ENCODE assay signal across 24 cellular contexts in genomic region chr11:59417023-59417422, GRCh38. TPM values are rescaled to one million over a fixed set of nuclear protein-coding genes. Genes with fewer than 3 reads are reported as not detected.
"Had no signal": no experiment of that assay in that cellular context is flagged by ENCODE, and none has a peak within 500 bp of the region (broad histone marks: within the 10 kb centered on the region; RNA-seq: fewer than 3 reads in every experiment).

No MANE protein-coding gene starts in this region.

- H2AFZ ChIP-seq: hepatocyte had no signal

- H3K4me1 ChIP-seq: stomach, upper lobe of right lung had no signal

- H3K36me3 ChIP-seq: neutrophil, stomach, thoracic aorta, upper lobe of right lung had no signal

- DNase-seq: activated CD4-positive, alpha-beta T cell treated with anti-CD3 and anti-CD28 coated beads, Interleukin-2, amount 50 U/mL, for 48 hours; activated effector memory CD4-positive, alpha-beta T cell treated with Interleukin-2 at 50 U/mL for 16 hours; activated naive CD4-positive, alpha-beta T cell treated with anti-CD3 and anti-CD28 coated beads, Interleukin-2, amount 50 U/mL, for 16 hours; activated T-cell treated with anti-CD3 and anti-CD28 coated beads, Interleukin-2, amount 50 U/mL, for 24 hours; endodermal cell; erythroblast; islet precursor cell; midbrain; retina; stimulated activated CD4-positive, alpha-beta T cell treated with anti-CD3 and anti-CD28 coated beads, Interleukin-4, amount 100 ng/mL, for 4 hours; stimulated activated CD8-positive, alpha-beta memory T cell treated with anti-CD3 and anti-CD28 coated beads, Interleukin-4, amount 100 ng/mL, for 48 hours; stomach; T-helper 9 cell; upper lobe of right lung had no signal

- H3K27ac ChIP-seq: dorsolateral prefrontal cortex, hepatocyte, neutrophil, skin epidermis, stomach, thoracic aorta, upper lobe of right lung had no signal

- ATAC-seq: naive thymus-derived CD4-positive, alpha-beta T cell; upper lobe of right lung had no signal

- H3K4me2 ChIP-seq: hepatocyte had no signal

- H3K79me2 ChIP-seq: hepatocyte had no signal

- H3K27me3 ChIP-seq: dorsolateral prefrontal cortex, hepatocyte, stomach had no signal

- H3K4me3 ChIP-seq: dorsolateral prefrontal cortex, hepatocyte, lung, skin epidermis, stomach, thoracic aorta, upper lobe of right lung had no signal

- H3K9me3 ChIP-seq: neutrophil, stomach, thoracic aorta, upper lobe of right lung had no signal

RNA-seq across cellular contexts. Expression of gene OR5A2, which starts 9.2 kb away (rescaled TPM):
- total RNA-seq: cardiac septum; dorsolateral prefrontal cortex; endodermal cell; glomerular endothelial cell; hepatocyte; lung; naive thymus-derived CD4-positive, alpha-beta T cell; stomach; T-cell; thoracic aorta; upper lobe of right lung had no signal

RNA-seq across cellular contexts. Expression of gene OR5A1, which starts 19.2 kb away (rescaled TPM):
- total RNA-seq: cardiac septum; dorsolateral prefrontal cortex; endodermal cell; glomerular endothelial cell; hepatocyte; lung; naive thymus-derived CD4-positive, alpha-beta T cell; stomach; T-cell; thoracic aorta; upper lobe of right lung had no signal

RNA-seq across cellular contexts. Expression of gene OR4D6, which starts 39.7 kb away (rescaled TPM):
- total RNA-seq: cardiac septum; dorsolateral prefrontal cortex; endodermal cell; glomerular endothelial cell; hepatocyte; lung; naive thymus-derived CD4-positive, alpha-beta T cell; stomach; T-cell; thoracic aorta; upper lobe of right lung had no signal

RNA-seq across cellular contexts. Expression of gene OR4D10, which starts 56.1 kb away (rescaled TPM):
- total RNA-seq: cardiac septum; dorsolateral prefrontal cortex; endodermal cell; glomerular endothelial cell; hepatocyte; lung; naive thymus-derived CD4-positive, alpha-beta T cell; stomach; T-cell; thoracic aorta; upper lobe of right lung had no signal

RNA-seq across cellular contexts. Expression of gene OR5AN1, which starts 58.3 kb away (rescaled TPM):
- total RNA-seq: cardiac septum; dorsolateral prefrontal cortex; endodermal cell; glomerular endothelial cell; hepatocyte; naive thymus-derived CD4-positive, alpha-beta T cell; T-cell; thoracic aorta; upper lobe of right lung had no signal
